31 cellular contexts compared by ENCODE assay signal in the genomic region with DNA sequence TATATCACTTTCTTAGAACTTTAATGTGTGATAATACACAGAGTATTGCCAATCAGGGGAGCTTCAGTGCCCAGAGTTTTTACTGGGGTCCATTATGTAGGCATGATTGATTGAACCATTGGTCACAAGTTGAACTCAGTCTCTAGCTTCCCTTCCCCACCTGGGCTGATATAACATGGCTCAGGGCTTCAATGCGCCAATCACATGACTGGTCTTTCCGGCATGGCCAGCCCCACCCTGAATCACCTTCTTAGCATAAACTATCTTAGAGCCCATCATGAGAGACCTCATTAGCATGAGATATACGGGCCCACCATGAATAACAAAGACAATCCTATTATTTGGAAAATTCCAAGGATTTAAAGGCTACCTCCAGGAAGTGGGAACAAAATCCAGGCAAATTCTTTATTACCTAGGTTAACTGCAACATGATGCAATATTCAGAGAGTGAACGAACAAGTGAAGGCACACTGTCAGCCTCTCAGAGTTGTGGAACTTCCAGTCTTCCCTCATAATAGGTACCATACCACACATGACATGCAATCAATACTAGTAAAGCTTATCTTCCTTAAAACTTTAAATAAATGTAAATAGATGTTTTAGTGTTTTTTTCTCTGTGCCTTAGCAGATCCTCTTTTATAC. TPM values are rescaled to one million over a fixed set of nuclear protein-coding genes. Genes with fewer than 3 reads are reported as not detected.
"Had no signal": no experiment of that assay in that cellular context is flagged by ENCODE, and none has a peak within 500 bp of the region (broad histone marks: within the 10 kb centered on the region; RNA-seq: fewer than 3 reads in every experiment).

No MANE protein-coding gene starts in this region.

- DNase-seq: hippocampal formation; islet precursor cell; left ventricle myocardium inferior; midbrain; mucosa of descending colon; naive thymus-derived CD4-positive, alpha-beta T cell; ovary; right lobe of liver; stimulated activated CD4-positive, alpha-beta T cell treated with anti-CD3 and anti-CD28 coated beads, Interleukin-12 subunit alpha, Interleukin-12 subunit beta, amount 100 ng/mL, for 4 hours; stimulated activated CD4-positive, alpha-beta T cell treated with anti-CD3 and anti-CD28 coated beads, Interleukin-15, amount 100 ng/mL, for 24 hours; stimulated activated CD4-positive, alpha-beta T cell treated with anti-CD3 and anti-CD28 coated beads, Interleukin-2, amount 100 ng/mL, for 24 hours; stimulated activated CD4-positive, alpha-beta T cell treated with anti-CD3 and anti-CD28 coated beads, Interleukin-4, amount 100 ng/mL, for 1 hour; stimulated activated naive B cell treated with anti-CD40 and anti-IgM and Interleukin-4, amounts not matched to agents 10 μg/mL and 1 μg/mL and 100 μg/mL, for 72 hours; stimulated activated naive CD8-positive, alpha-beta T cell treated with anti-CD3 and anti-CD28 coated beads, Interleukin-15, Interleukin-2, amounts not matched to agents 100 U/mL and 50 U/mL, for 24 hours; stomach; testis; thyroid gland; transverse colon; upper lobe of left lung had no signal

- H3K9me3 ChIP-seq: left ventricle myocardium inferior, mucosa of descending colon, ovary, right atrium auricular region, right lobe of liver, stomach, testis, thyroid gland, transverse colon, upper lobe of left lung, vagina had no signal

- ATAC-seq: mucosa of descending colon; naive thymus-derived CD4-positive, alpha-beta T cell; natural killer cell treated with Interleukin-12 subunit alpha and Interleukin-12 subunit beta and Interleukin-15 and Interleukin-18, amount 100 ng/mL, for 72 hours; right lobe of liver; stimulated activated naive B cell treated with anti-CD40 and anti-IgM and Interleukin-4, amounts not matched to agents 10 μg/mL and 1 μg/mL and 100 μg/mL, for 72 hours; stimulated activated naive CD8-positive, alpha-beta T cell treated with anti-CD3 and anti-CD28 coated beads, Interleukin-15, Interleukin-2, amounts not matched to agents 100 U/mL and 50 U/mL, for 24 hours had no signal

- H3K4me3 ChIP-seq: left ventricle myocardium inferior, lung, mucosa of descending colon, ovary, right atrium auricular region, right lobe of liver, stomach, testis, thyroid gland, transverse colon, upper lobe of left lung, vagina had no signal

- H3K4me1 ChIP-seq: left ventricle myocardium inferior, right atrium auricular region, right lobe of liver, stomach, testis, thyroid gland, transverse colon, upper lobe of left lung, vagina had no signal

- H3K27ac ChIP-seq: left ventricle myocardium inferior, ovary, right atrium auricular region, right lobe of liver, stomach, testis, thyroid gland, transverse colon, upper lobe of left lung, vagina had no signal

- H3K27me3 ChIP-seq: ovary, right atrium auricular region, right lobe of liver, stomach, testis, thyroid gland, transverse colon, upper lobe of left lung, vagina had no signal

- H3K36me3 ChIP-seq: left ventricle myocardium inferior, ovary, right atrium auricular region, right lobe of liver, thyroid gland, transverse colon, upper lobe of left lung, vagina had no signal

RNA-seq across cellular contexts. Expression of a gene that starts 3.2 kb away (rescaled TPM):
- total RNA-seq: myocyte, skeletal muscle tissue had no signal

RNA-seq across cellular contexts. Expression of a gene that starts 36.6 kb away (rescaled TPM):
- total RNA-seq: kidney epithelial cell; left ventricle myocardium inferior; lower leg skin; mesenteric fat pad; mucosa of descending colon; myocyte; natural killer cell treated with Interleukin-12 subunit alpha and Interleukin-12 subunit beta and Interleukin-15 and Interleukin-18, amount 100 ng/mL, for 72 hours; ovary; progenitor cell of endocrine pancreas; right atrium auricular region; right lobe of liver; skeletal muscle tissue; stomach; transverse colon; upper lobe of left lung; urinary bladder; vagina had no signal
- polyA plus RNA-seq: naive thymus-derived CD4-positive, alpha-beta T cell; neural cell; ovary; stomach; urinary bladder had no signal

RNA-seq across cellular contexts. Expression of a gene that starts 54.0 kb away (rescaled TPM):
- total RNA-seq: progenitor cell of endocrine pancreas had no signal
- polyA plus RNA-seq: neural cell had no signal
